12 cellular contexts compared by ENCODE assay signal in the genomic region with DNA sequence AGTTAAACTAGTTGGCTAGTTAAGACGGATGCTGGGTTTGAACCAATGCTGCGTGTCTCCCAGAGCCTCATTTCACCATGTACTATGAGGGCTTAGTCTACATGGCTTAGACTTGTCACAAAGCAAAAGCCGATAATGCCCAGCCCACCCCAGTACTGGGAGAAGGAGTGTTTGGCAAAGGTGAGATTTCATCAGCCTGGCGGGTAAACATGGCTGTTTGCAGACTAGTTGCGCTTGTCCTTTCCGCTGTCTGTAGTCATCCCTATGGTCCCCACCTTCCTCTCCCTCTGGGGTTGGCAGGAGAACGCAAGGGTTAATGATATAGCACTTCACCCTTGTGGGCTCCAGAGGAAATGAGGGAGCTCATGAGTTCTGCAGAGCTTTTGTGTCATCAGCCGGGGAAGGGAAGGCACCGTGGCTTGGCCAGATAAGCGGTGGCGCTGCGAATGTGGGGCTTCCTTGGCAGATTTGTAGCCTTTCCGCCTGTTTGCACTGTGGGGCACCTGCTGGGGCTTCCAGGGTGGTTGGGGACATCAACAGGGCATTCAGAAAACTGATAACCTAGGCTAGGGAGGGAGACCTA. TPM values are rescaled to one million over a fixed set of nuclear protein-coding genes. Genes with fewer than 3 reads are reported as not detected.
DNase-seq lines count a peak whose midpoint lies in the region; ATAC-seq, FAIRE-seq and TF ChIP-seq lines count a peak whose summit lies in the region.
"Had no signal": no experiment of that assay in that cellular context is flagged by ENCODE, and none has a peak within 500 bp of the region (broad histone marks: within the 10 kb centered on the region; RNA-seq: fewer than 3 reads in every experiment).

No MANE protein-coding gene starts in this region.

- H2AFZ ChIP-seq in K562 (ENCODE audit: low read depth, low read length) = no peak overlapping the region

- no peak for TF ChIP-seq POLR2A in K562 (conservative IDR thresholded peaks at IDR 0.05)

- no peak for TF ChIP-seq RAD21 in K562 (CRISPR knock-in tag; conservative IDR thresholded peaks at IDR 0.05 in 1 of 2, IDR thresholded peaks at IDR 0.05 in 1 of 2)

- CTCF ChIA-PET in K562 (lab: Yijun Ruan, JAX; ENCODE audit: low intra/inter-chr PET ratio) = no interaction called here

- intact Hi-C loops in K562 (cut with micrococcal nuclease) = no loop called here

- H4K20me1 ChIP-seq in K562 (replicated peaks; ENCODE audit: control insufficient read depth, insufficient read depth, low read length) = no peaks in the 10 kb centered on the region

- DNase-seq in NCI-H510A treated with DMSO at 0.1 percent for 48 hours (lab: John Stamatoyannopoulos, UW) = peak; percentile 61
- DNase-seq in NCI-H510A (lab: John Stamatoyannopoulos, UW) = no peak
- peak; percentile 0 for DNase-seq in NCI-H748 treated with DMSO at 0.1 percent for 48 hours (lab: John Stamatoyannopoulos, UW)
- DNase-seq in K562 (ENCODE audit: extremely low read depth in 1 of 4, low spot score in 3 of 4) = peak in 1 of 4 experiments; percentile 15
- DNase-seq in stimulated activated CD8-positive, alpha-beta memory T cell treated with anti-CD3 and anti-CD28 coated beads, Interleukin-4, amount 100 ng/mL, for 48 hours = peak; percentile 46
- DNase-seq in DMS79 treated with DMSO at 0.1 percent for 48 hours (lab: John Stamatoyannopoulos, UW) = no peak
- DNase-seq: NCI-H1694 treated with DMSO at 0.1 percent for 48 hours, testis had no signal

- no peaks in the 10 kb centered on the region for H3K79me2 ChIP-seq in K562 (ENCODE audit: control insufficient read depth, insufficient read depth, low read length)

- no peak for TF ChIP-seq CTCF in K562 (IDR thresholded peaks at IDR 0.05 in 2 of 3, conservative IDR thresholded peaks at IDR 0.05 in 1 of 3; ENCODE audit: insufficient read depth in 2 of 3, low read depth in 1 of 3, low read length in 3 of 3)

- H3K27me3 ChIP-seq in K562 (ENCODE audit: control insufficient read depth in 2 of 2, insufficient read depth in 2 of 2, low read length in 2 of 2) = peaks cover 6 to 56% of the 10 kb centered on the region in 2 experiments; a peak in 4 of 5 replicates
- H3K27me3 ChIP-seq: ascending aorta, testis had no signal

- no TSS peak for BruUV-seq in K562 (replicated peaks; lab: Mats Ljungman, UMichigan)

- no peaks in the 10 kb centered on the region for H3K9me1 ChIP-seq in K562 (ENCODE audit: control insufficient read depth, insufficient read depth, low read length)

- no peak overlapping the region for H3K4me3 ChIP-seq in K562
- H3K4me3 ChIP-seq: testis had no signal

- ATAC-seq in K562 (peak; percentile 56), HG03175 (IDR thresholded peaks at IDR 0.05; ENCODE audit: unreplicated experiment) (no peak), HG02981 (IDR thresholded peaks at IDR 0.05; ENCODE audit: unreplicated experiment) (no peak)

- H3K27ac ChIP-seq in K562 (ENCODE audit: extremely low read depth, low read depth, low read length) = no peak overlapping the region
- H3K27ac ChIP-seq: testis had no signal

- in situ Hi-C loops in K562 (cut with MboI) = no loop called here

- no peaks in the 10 kb centered on the region for H3K9me3 ChIP-seq in K562 (replicated peaks; ENCODE audit: control insufficient read depth, insufficient read depth, low read depth, low read length)
- H3K9me3 ChIP-seq: ascending aorta, testis had no signal

- no peak for TF ChIP-seq EP300 in K562 (IDR thresholded peaks at IDR 0.05; ENCODE audit: low read length)

- no peak for FAIRE-seq in K562 (lab: Jason Lieb, UNC)
- FAIRE-seq: A204.1 had no signal

- H3K4me1 ChIP-seq in K562 (replicated peaks in 1 of 2; ENCODE audit: control insufficient read depth in 2 of 2, insufficient read depth in 2 of 2, low read length in 2 of 2) = no peaks in the 10 kb centered on the region; a peak in 1 of 5 replicates

- 0% methylated on average over 13 of the region's 13 CpGs for WGBS in K562 (ENCODE audit: insufficient coverage, low coverage, missing lambda C conversion rate)

- H3K36me3 ChIP-seq in K562 (ENCODE audit: control insufficient read depth, insufficient read depth, low read length) = no peaks in the 10 kb centered on the region
- H3K36me3 ChIP-seq: ascending aorta had no signal

- H3K4me2 ChIP-seq in K562 (ENCODE audit: insufficient read depth, low read length) = no peak overlapping the region

- no peak overlapping the region for H3K9ac ChIP-seq in K562 (ENCODE audit: insufficient read depth in 1 of 2, low read depth in 2 of 2, low read length in 2 of 2)

- POLR2A ChIA-PET in K562 (lab: Yijun Ruan, JAX) = interaction anchor here (0.6 to 0.8 kb wide), 2 partner anchors 15 to 682 kb away, joined by 3 to 5 read pairs; no protein-coding TSS in a partner anchor

TF ChIP-seq in K562, 482 proteins besides CTCF, POLR2A, EP300 and RAD21:
- TF ChIP-seq CBFA2T3 (IDR thresholded peaks at IDR 0.05) = peak; percentile 49
- no peak for TF ChIP-seq CEBPB (tag; IDR thresholded peaks at IDR 0.05)
- TF ChIP-seq MEIS2 (IDR thresholded peaks at IDR 0.05; ENCODE audit: partially characterized antibody) = peak; percentile 53
- peak; percentile 38; the same call in 1 of the 2 replicates for TF ChIP-seq TCF3 (CRISPR knock-in tag; IDR thresholded peaks at IDR 0.05)
- TF ChIP-seq, protein P1, sequence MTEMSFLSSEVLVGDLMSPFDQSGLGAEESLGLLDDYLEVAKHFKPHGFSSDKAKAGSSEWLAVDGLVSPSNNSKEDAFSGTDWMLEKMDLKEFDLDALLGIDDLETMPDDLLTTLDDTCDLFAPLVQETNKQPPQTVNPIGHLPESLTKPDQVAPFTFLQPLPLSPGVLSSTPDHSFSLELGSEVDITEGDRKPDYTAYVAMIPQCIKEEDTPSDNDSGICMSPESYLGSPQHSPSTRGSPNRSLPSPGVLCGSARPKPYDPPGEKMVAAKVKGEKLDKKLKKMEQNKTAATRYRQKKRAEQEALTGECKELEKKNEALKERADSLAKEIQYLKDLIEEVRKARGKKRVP (CRISPR knock-in tag; IDR thresholded peaks at IDR 0.05) = peak; percentile 41; the same call in 1 of the 2 replicates
- peak; percentile 15; the same call in 1 of the 2 replicates for TF ChIP-seq ARID1B (IDR thresholded peaks at IDR 0.05)
- 0 out of 2 replicates have a peak, but pooled peaks have one; percentile 22 for TF ChIP-seq CBFB (CRISPR knock-in tag; IDR thresholded peaks at IDR 0.05)
- no peak for TF ChIP-seq ZNF184 (CRISPR knock-in tag; IDR thresholded peaks at IDR 0.05)
- 0 out of 2 replicates have a peak, but pooled peaks have one; percentile 26 for TF ChIP-seq CBFA2T2 (conservative IDR thresholded peaks at IDR 0.05)
- TF ChIP-seq, protein P2, sequence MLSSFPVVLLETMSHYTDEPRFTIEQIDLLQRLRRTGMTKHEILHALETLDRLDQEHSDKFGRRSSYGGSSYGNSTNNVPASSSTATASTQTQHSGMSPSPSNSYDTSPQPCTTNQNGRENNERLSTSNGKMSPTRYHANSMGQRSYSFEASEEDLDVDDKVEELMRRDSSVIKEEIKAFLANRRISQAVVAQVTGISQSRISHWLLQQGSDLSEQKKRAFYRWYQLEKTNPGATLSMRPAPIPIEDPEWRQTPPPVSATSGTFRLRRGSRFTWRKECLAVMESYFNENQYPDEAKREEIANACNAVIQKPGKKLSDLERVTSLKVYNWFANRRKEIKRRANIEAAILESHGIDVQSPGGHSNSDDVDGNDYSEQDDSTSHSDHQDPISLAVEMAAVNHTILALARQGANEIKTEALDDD (IDR thresholded peaks at IDR 0.05) = 0 out of 2 replicates have a peak, but pooled peaks have one; percentile 15
TF ChIP-seq in K562: peak in this region for 8.

RNA-seq across cellular contexts. Expression of a gene that starts 29.2 kb away (rescaled TPM):
- total RNA-seq in K562 (2011; cell fraction: chromatin; rRNA removed; ENCODE audit: low replicate concordance) = 0.12 TPM in 1 of 2 replicates, not detected in the other
- total RNA-seq in K562 (2011; cell fraction: nucleolus; rRNA removed) = 0.13 TPM in 1 of 2 replicates, not detected in the other
- total RNA-seq in K562 (2011; cell fraction: nucleoplasm; rRNA removed) = not detected in 2 replicates
- total RNA-seq in K562 (2014; rRNA removed) = not detected in 2 replicates
- not detected in 2 replicates for total RNA-seq in K562 (2014; rRNA removed; fragmentation: Illumina TruSeq; extraction: Trizol)
- not detected in 2 replicates for total RNA-seq in K562 (2015; rRNA removed; fragmentation: Illumina TruSeq; extraction: Trizol)
- total RNA-seq in K562 (2021) = 0.25 and 0.35 TPM in 2 replicates
- polyA plus RNA-seq in K562 (2011; rRNA removed) = 0.06 and 0.11 TPM in 2 replicates
- 0.10 and 0.16 TPM in 2 replicates for polyA plus RNA-seq in K562 (2011; cell fraction: cytosol; rRNA removed)
- polyA plus RNA-seq in K562 (2011; cell fraction: nucleus; rRNA removed) = 0.13 and 0.31 TPM in 2 replicates
- 0.08 and 0.32 TPM in 2 replicates for polyA plus RNA-seq in K562 (2012)
- 0.03 TPM in 1 of 2 replicates, not detected in the other for polyA plus RNA-seq in K562 (2014; fragmentation: Illumina TruSeq; extraction: Trizol)
- not detected for polyA plus RNA-seq in K562 (2014; fragmentation: Nextera tagmentation; extraction: Ambion mirVana)
- polyA plus RNA-seq in K562 (2014; rRNA removed) = 0.07 TPM in 1 of 2 replicates, not detected in the other
- polyA minus RNA-seq in K562 (2011; rRNA and poly(A)+ RNA removed) = 0.11 and 0.21 TPM in 2 replicates
- 2.0 TPM in 1 of 2 replicates, not detected in the other for polyA minus RNA-seq in K562 (2011; cell fraction: cytosol; rRNA and poly(A)+ RNA removed)
- polyA minus RNA-seq in K562 (2011; cell fraction: nucleus; rRNA and poly(A)+ RNA removed) = under 0.01 and 0.11 TPM in 2 replicates

RNA-seq across cellular contexts. Expression of a gene that starts 49.7 kb away (rescaled TPM):
- not detected in 2 replicates for total RNA-seq in K562 (2011; cell fraction: chromatin; rRNA removed; ENCODE audit: low replicate concordance)
- 0.17 TPM in 1 of 2 replicates, not detected in the other for total RNA-seq in K562 (2011; cell fraction: nucleolus; rRNA removed)
- not detected in 2 replicates for total RNA-seq in K562 (2011; cell fraction: nucleoplasm; rRNA removed)
- total RNA-seq in K562 (2014; rRNA removed) (0.05 TPM in 1 of 2 replicates, not detected in the other), K562 (2014; rRNA removed; fragmentation: Illumina TruSeq; extraction: Trizol) (not detected in 2 replicates), K562 (2015; rRNA removed; fragmentation: Illumina TruSeq; extraction: Trizol) (not detected in 2 replicates), K562 (2021) (0.13 TPM in 2 replicates)
- polyA plus RNA-seq in K562 (2011; rRNA removed) (0.38 and 0.51 TPM in 2 replicates), K562 (2014; fragmentation: Illumina TruSeq; extraction: Trizol) (0.16 and 0.30 TPM in 2 replicates), K562 (2014; fragmentation: Nextera tagmentation; extraction: Ambion mirVana) (not detected), K562 (2014; rRNA removed) (0.03 TPM in 1 of 2 replicates, not detected in the other)
- polyA plus RNA-seq in K562 (2011; cell fraction: cytosol; rRNA removed) = 0.44 and 0.58 TPM in 2 replicates
- 0.41 and 0.48 TPM in 2 replicates for polyA plus RNA-seq in K562 (2011; cell fraction: nucleus; rRNA removed)
- 0.04 and 0.08 TPM in 2 replicates for polyA plus RNA-seq in K562 (2012)
- polyA minus RNA-seq in K562 (2011; rRNA and poly(A)+ RNA removed) = 0.21 and 0.28 TPM in 2 replicates
- polyA minus RNA-seq in K562 (2011; cell fraction: cytosol; rRNA and poly(A)+ RNA removed) = 0.57 TPM in 1 of 2 replicates, not detected in the other
- 0.13 TPM in 1 of 2 replicates, not detected in the other for polyA minus RNA-seq in K562 (2011; cell fraction: nucleus; rRNA and poly(A)+ RNA removed)

Comparison
In these comparisons a context has a peak if more than half of its experiments do, and no peak if none do; other contexts are left out.
1. DNase-seq: peak in NCI-H510A treated with DMSO at 0.1 percent for 48 hours (single experiment), NCI-H748 treated with DMSO at 0.1 percent for 48 hours (single experiment) and stimulated activated CD8-positive, alpha-beta memory T cell treated with anti-CD3 and anti-CD28 coated beads, Interleukin-4, amount 100 ng/mL, for 48 hours (single experiment); none in NCI-H510A (single experiment) and DMS79 treated with DMSO at 0.1 percent for 48 hours (single experiment).